In genomic region chr3:129278970-129279906, GRCh38 we compare ENCODE assay signal across 8 cellular contexts. TPM values are rescaled to one million over a fixed set of nuclear protein-coding genes. Genes with fewer than 3 reads are reported as not detected.
DNase-seq lines count a peak whose midpoint lies in the region; ATAC-seq and TF ChIP-seq lines count a peak whose summit lies in the region.

No MANE protein-coding gene starts in this region.

- H3K4me1 ChIP-seq in ascending aorta, result peaks cover 0 to 14% of the 10 kb centered on the region in 2 donors
- H3K4me1 ChIP-seq in iPS DF 6.9 (ENCODE audit: control insufficient read depth, insufficient read depth, low read length), result peaks cover 2% of the 10 kb centered on the region; the same call in 1 of the 2 replicates
- peaks cover 15 to 17% (median 17%) of the 10 kb centered on the region in 3 donors for H3K4me1 ChIP-seq in skeletal muscle tissue (ENCODE audit: control insufficient read depth in 3 of 3, insufficient read depth in 3 of 3, low read length in 3 of 3)

- peaks cover 29 to 41% of the 10 kb centered on the region in 2 donors for H3K36me3 ChIP-seq in ascending aorta
- H3K36me3 ChIP-seq in iPS DF 6.9 (ENCODE audit: control insufficient read depth, insufficient read depth, low read length), result peaks cover 13% of the 10 kb centered on the region
- H3K36me3 ChIP-seq in skeletal muscle tissue (ENCODE audit: control insufficient read depth in 3 of 3, insufficient read depth in 3 of 3, low read length in 3 of 3), result peaks cover 20 to 35% (median 20%) of the 10 kb centered on the region in 3 donors

- TF ChIP-seq CTCF in ascending aorta (IDR thresholded peaks at IDR 0.05), result no peak

- intact Hi-C loops in ascending aorta (cut with DNase I), result loop anchor here (1.0 kb wide), 3 partner anchors 26 to 37 kb away; partner anchors contain the start of gene COPG1

- H3K27me3 ChIP-seq in ascending aorta, result no peaks in the 10 kb centered on the region
- H3K27me3 ChIP-seq in iPS DF 6.9 (ENCODE audit: control insufficient read depth, insufficient read depth, low read length), result no peaks in the 10 kb centered on the region
- no peaks in the 10 kb centered on the region for H3K27me3 ChIP-seq in skeletal muscle tissue (ENCODE audit: control insufficient read depth in 3 of 3, insufficient read depth in 3 of 3, low read length in 3 of 3)

- H3K27ac ChIP-seq in ascending aorta, result peak overlapping the region; percentile 95 to 98
- H3K27ac ChIP-seq in iPS DF 6.9 (ENCODE audit: low read length), result no peak overlapping the region
- peak overlapping the region; percentile 88 for H3K27ac ChIP-seq in skeletal muscle tissue (ENCODE audit: low read depth, low read length)

- H3K9ac ChIP-seq in skeletal muscle tissue (ENCODE audit: low read depth in 1 of 3, low read length in 3 of 3), result peak overlapping the region; percentile 83 to 94 (median 90)

- peak; percentile 2 for ATAC-seq in HG03432 (IDR thresholded peaks at IDR 0.05; ENCODE audit: unreplicated experiment)
- ATAC-seq in HG03039 (IDR thresholded peaks at IDR 0.05; ENCODE audit: unreplicated experiment), result no peak
- ATAC-seq in GM19467 (IDR thresholded peaks at IDR 0.05; ENCODE audit: unreplicated experiment), result no peak

- no CpG with 5 or more reads among the region's 82 CpGs for WGBS in iPS DF 6.9 (ENCODE audit: insufficient coverage, insufficient read length)

- DNase-seq in ELF-1 (ENCODE audit: low read depth, low spot score) (peak; percentile 69), SW 1271 (lab: John Stamatoyannopoulos, UW) (peak; percentile 39 to 70), ascending aorta (ENCODE audit: low spot score in 2 of 2) (no peak), iPS DF 6.9 (ENCODE audit: low read depth, low spot score) (no peak)

- H3K4me3 ChIP-seq in ascending aorta (peak overlapping the region; percentile 60 to 93), iPS DF 6.9 (ENCODE audit: low read length) (peak overlapping the region; percentile 57), skeletal muscle tissue (ENCODE audit: low read length in 3 of 3) (peak overlapping the region; percentile 82 to 91 (median 87))

- no peaks in the 10 kb centered on the region for H3K9me3 ChIP-seq in ascending aorta
- H3K9me3 ChIP-seq in iPS DF 6.9 (ENCODE audit: control insufficient read depth, insufficient read depth, low read length), result no peaks in the 10 kb centered on the region
- no peaks in the 10 kb centered on the region for H3K9me3 ChIP-seq in skeletal muscle tissue (ENCODE audit: control insufficient read depth in 3 of 3, low read length in 3 of 3)

RNA-seq across cellular contexts. Expression of gene HMCES, which starts 0.6 kb away (rescaled TPM):
- 11.2 TPM for total RNA-seq in ascending aorta
- 17.2 TPM for total RNA-seq in skeletal muscle tissue

RNA-seq across cellular contexts. Expression of gene COPG1, which starts 29.8 kb away (rescaled TPM):
- total RNA-seq in ascending aorta (224 TPM), skeletal muscle tissue (120 TPM)

Comparison
In these comparisons a context has a peak if more than half of its experiments do, and no peak if none do; other contexts are left out.
1. DNase-seq: peak in ELF-1 (single experiment) and SW 1271 (2 of 2); none in ascending aorta (0 of 2) and iPS DF 6.9 (single experiment).
2. Peak in every context shown above with its lines, with median percentiles within 50 percentile points of each other: H3K4me3 ChIP-seq.